In the genomic region with DNA sequence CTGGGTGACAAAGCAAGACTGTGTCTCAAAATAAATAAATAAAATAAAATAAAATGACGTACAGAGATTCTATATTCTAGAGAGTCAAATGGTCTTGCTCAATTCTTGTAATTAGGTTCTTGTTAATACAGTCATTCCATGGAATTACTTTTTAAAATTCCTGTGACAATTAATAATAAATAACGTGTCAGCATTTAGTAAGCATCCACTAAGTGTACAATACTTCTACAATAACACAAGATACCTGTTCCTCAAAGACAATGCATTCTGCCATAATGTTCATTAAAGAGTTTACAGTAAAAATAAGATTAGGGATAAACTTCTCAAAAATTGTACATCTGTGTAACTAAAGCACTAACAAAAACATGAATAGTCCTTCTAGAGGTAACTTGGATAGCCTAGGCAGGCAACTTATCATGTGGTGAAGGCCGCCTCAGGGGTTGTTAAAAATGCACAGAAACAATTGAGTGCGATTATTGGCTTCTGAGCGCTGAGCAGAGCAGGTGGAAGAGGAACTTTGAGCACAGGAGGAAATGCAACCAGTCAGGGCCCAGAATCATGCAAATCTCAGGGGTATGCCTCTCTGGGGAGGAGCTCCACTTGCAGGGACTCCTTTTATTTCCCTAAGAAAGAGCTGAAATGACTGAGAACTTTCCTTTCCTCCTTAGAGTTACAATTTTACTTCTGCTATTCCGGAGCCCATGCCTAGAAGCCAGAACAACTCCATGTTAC, we compare ENCODE assay signal across 8 cellular contexts. TPM values are rescaled to one million over a fixed set of nuclear protein-coding genes. Genes with fewer than 3 reads are reported as not detected.
DNase-seq lines count a peak whose midpoint lies in the region; ATAC-seq, FAIRE-seq and TF ChIP-seq lines count a peak whose summit lies in the region.

No MANE protein-coding gene starts in this region.

- H3K4me3 Mint-ChIP-seq in endothelial cell (ENCODE audit: unreplicated experiment) = no peak overlapping the region

- CTCF ChIA-PET in HEK293T (lab: Yijun Ruan, JAX) = interaction anchor here (0.6 kb wide), 1 partner anchor 26 kb away, joined by 5 read pairs; no protein-coding TSS in a partner anchor

- H3K27ac Mint-ChIP-seq in endothelial cell (ENCODE audit: unreplicated experiment) = no peak overlapping the region

- TF ChIP-seq CTCF in keratinocyte (optimal IDR thresholded peaks at IDR 0.05 in 1 of 3, IDR thresholded peaks at IDR 0.05 in 1 of 3, conservative IDR thresholded peaks at IDR 0.05 in 1 of 3; ENCODE audit: extremely low read depth in 1 of 3, insufficient read depth in 2 of 3, low read length in 3 of 3) (no peak), endothelial cell (IDR thresholded peaks at IDR 0.05; ENCODE audit: unreplicated experiment) (no peak), adrenal gland (IDR thresholded peaks at IDR 0.05) (no peak)

- ATAC-seq in GM18519 (IDR thresholded peaks at IDR 0.05; ENCODE audit: low FRiP score, unreplicated experiment) = peak; percentile 92
- ATAC-seq in GM21619 (IDR thresholded peaks at IDR 0.05; ENCODE audit: unreplicated experiment) = peak; percentile 99
- peak; percentile 99 for ATAC-seq in HG03460 (IDR thresholded peaks at IDR 0.05; ENCODE audit: unreplicated experiment)

- H3K36me3 Mint-ChIP-seq in endothelial cell (ENCODE audit: low read depth, unreplicated experiment) = peaks cover 3% of the 10 kb centered on the region

- no peak overlapping the region for H3K4me2 ChIP-seq in keratinocyte (ENCODE audit: control insufficient read depth, extremely low read depth, insufficient read depth, low read depth, low read length)

- H3K36me3 ChIP-seq in keratinocyte (ENCODE audit: control insufficient read depth in 2 of 2, extremely low read depth in 1 of 2, insufficient read depth in 2 of 2, low read length in 2 of 2) = peaks cover 0 to 2% of the 10 kb centered on the region in 2 experiments
- peaks cover 0 to 10% of the 10 kb centered on the region in 2 donors for H3K36me3 ChIP-seq in adrenal gland (replicated peaks in 1 of 2)

- H3K9me1 ChIP-seq in keratinocyte (ENCODE audit: control insufficient read depth, extremely low read depth, insufficient read depth, low read length) = no peaks in the 10 kb centered on the region

- no peak overlapping the region for H2AFZ ChIP-seq in keratinocyte (ENCODE audit: control insufficient read depth, low read length)

- FAIRE-seq in keratinocyte (lab: Jason Lieb, UNC) = peak; percentile 34

- H3K4me3 ChIP-seq in keratinocyte (ENCODE audit: control insufficient read depth in 2 of 3, extremely low read depth in 1 of 3, insufficient read depth in 2 of 3, low read depth in 1 of 3, low read length in 3 of 3) (no peak overlapping the region), adrenal gland (no peak overlapping the region)

- DNase-seq in keratinocyte (ENCODE audit: low read depth, low spot score) = no peak
- no peak for DNase-seq in retina
- DNase-seq in HEK293T (ENCODE audit: extremely low spot score) = no peak
- no peak for DNase-seq in endothelial cell (ENCODE audit: low spot score)
- DNase-seq in adrenal gland = no peak

- H4K20me1 ChIP-seq in keratinocyte (ENCODE audit: control insufficient read depth, extremely low read depth, insufficient read depth, low read length) = no peaks in the 10 kb centered on the region

- no peak for TF ChIP-seq POLR2A in adrenal gland (IDR thresholded peaks at IDR 0.05)

- H3K9me3 Mint-ChIP-seq in endothelial cell (ENCODE audit: unreplicated experiment) = no peaks in the 10 kb centered on the region

- dilution Hi-C loops in keratinocyte (cut with MboI; ENCODE audit: extremely low pct_ligation_motif_present, low sequenced_read_pairs) = no loop called here

- no peaks in the 10 kb centered on the region for H3K79me2 ChIP-seq in keratinocyte (ENCODE audit: control insufficient read depth, insufficient read depth, low read length)

- no peaks in the 10 kb centered on the region for H3K4me1 Mint-ChIP-seq in endothelial cell (ENCODE audit: unreplicated experiment)

- WGBS in adrenal gland, 4 donors = 83 to 89% (median 84%) methylated on average over 6 of the region's 6 CpGs

- H3K27me3 Mint-ChIP-seq in endothelial cell (ENCODE audit: unreplicated experiment) = peaks cover 1% of the 10 kb centered on the region

- no peak overlapping the region for H3K27ac ChIP-seq in keratinocyte (ENCODE audit: control insufficient read depth, insufficient read depth, low read length)
- no peak overlapping the region for H3K27ac ChIP-seq in adrenal gland

- H3K27me3 ChIP-seq in keratinocyte (ENCODE audit: control insufficient read depth, extremely low read depth, insufficient read depth, low read length) (no peaks in the 10 kb centered on the region), adrenal gland (no peaks in the 10 kb centered on the region)

- intact Hi-C loops in adrenal gland (cut with DNase I) = no loop called here

- H3K9me3 ChIP-seq in keratinocyte (ENCODE audit: control insufficient read depth, low read depth, low read length) (no peaks in the 10 kb centered on the region), adrenal gland (replicated peaks in 1 of 3) (no peaks in the 10 kb centered on the region)

- H3K9ac ChIP-seq in keratinocyte (ENCODE audit: control insufficient read depth, extremely low read depth, insufficient read depth, low read length) = no peak overlapping the region

- H3K4me1 ChIP-seq in keratinocyte (ENCODE audit: control insufficient read depth, extremely low read depth, insufficient read depth, low read length) (no peaks in the 10 kb centered on the region), adrenal gland (replicated peaks in 1 of 2) (no peaks in the 10 kb centered on the region)

- POLR2A ChIA-PET in HEK293T (lab: Yijun Ruan, JAX) = no interaction called here

TF ChIP-seq in HEK293T, 16 proteins besides CTCF, POLR2A, EP300 and RAD21:
- no peak for TF ChIP-seq ELF4 (IDR thresholded peaks at IDR 0.05)

RNA-seq across cellular contexts. Expression of a gene that starts 37.1 kb away (rescaled TPM):
- 10.9 to 14.6 TPM (median 10.9 TPM) in 3 replicates for polyA plus RNA-seq in keratinocyte
- 9.9 TPM for polyA plus RNA-seq in keratinocyte (2011; ENCODE audit: low read depth)
- polyA plus RNA-seq in keratinocyte (2011; cell fraction: cytosol; rRNA removed) = 7.5 and 11.7 TPM in 2 replicates
- 10.8 and 12.7 TPM in 2 replicates for polyA plus RNA-seq in keratinocyte (2011; cell fraction: nucleus; rRNA removed)
- 7.3 and 9.1 TPM in 2 replicates for polyA plus RNA-seq in keratinocyte (2012; ENCODE audit: low replicate concordance)
- 2.7 to 12.0 TPM (median 9.6 TPM) in 3 replicates for polyA minus RNA-seq in keratinocyte
- polyA minus RNA-seq in keratinocyte (2011; cell fraction: cytosol; rRNA and poly(A)+ RNA removed) = 8.1 TPM
- 5.2 and 9.5 TPM in 2 replicates for polyA minus RNA-seq in keratinocyte (2011; cell fraction: nucleus; rRNA and poly(A)+ RNA removed)
- total RNA-seq in endothelial cell (ENCODE audit: unreplicated experiment) = 10.9 TPM
- total RNA-seq in adrenal gland = 10 to 100 TPM in 5 of 8 donors, 1 to 10 TPM in 3; 8.5 to 12.7 (median 11.0) TPM
- 10 to 100 TPM in 1 of 3 donors, 1 to 10 TPM in 2; 4.8 to 17.5 (median 5.6) TPM for polyA plus RNA-seq in adrenal gland

RNA-seq across cellular contexts. Expression of a gene that starts 37.2 kb away (rescaled TPM):
- polyA plus RNA-seq in keratinocyte (4.2 to 8.7 TPM (median 8.0 TPM) in 3 replicates), adrenal gland (1 to 10 TPM; 6.0 to 8.8 (median 6.5) TPM)
- polyA plus RNA-seq in keratinocyte (2011; ENCODE audit: low read depth) = 3.5 TPM
- 5.3 and 8.5 TPM in 2 replicates for polyA plus RNA-seq in keratinocyte (2011; cell fraction: cytosol; rRNA removed)
- 6.0 and 6.6 TPM in 2 replicates for polyA plus RNA-seq in keratinocyte (2011; cell fraction: nucleus; rRNA removed)
- polyA plus RNA-seq in keratinocyte (2012; ENCODE audit: low replicate concordance) = 5.0 and 8.5 TPM in 2 replicates
- 2.3 to 10.9 TPM (median 5.8 TPM) in 3 replicates for polyA minus RNA-seq in keratinocyte
- polyA minus RNA-seq in keratinocyte (2011; cell fraction: cytosol; rRNA and poly(A)+ RNA removed) = 4.6 TPM
- polyA minus RNA-seq in keratinocyte (2011; cell fraction: nucleus; rRNA and poly(A)+ RNA removed) = 3.3 and 6.2 TPM in 2 replicates
- total RNA-seq in endothelial cell (ENCODE audit: unreplicated experiment) (3.3 TPM), adrenal gland (1 to 10 TPM; 1.6 to 10.0 (median 7.4) TPM)
